In the genomic region with DNA sequence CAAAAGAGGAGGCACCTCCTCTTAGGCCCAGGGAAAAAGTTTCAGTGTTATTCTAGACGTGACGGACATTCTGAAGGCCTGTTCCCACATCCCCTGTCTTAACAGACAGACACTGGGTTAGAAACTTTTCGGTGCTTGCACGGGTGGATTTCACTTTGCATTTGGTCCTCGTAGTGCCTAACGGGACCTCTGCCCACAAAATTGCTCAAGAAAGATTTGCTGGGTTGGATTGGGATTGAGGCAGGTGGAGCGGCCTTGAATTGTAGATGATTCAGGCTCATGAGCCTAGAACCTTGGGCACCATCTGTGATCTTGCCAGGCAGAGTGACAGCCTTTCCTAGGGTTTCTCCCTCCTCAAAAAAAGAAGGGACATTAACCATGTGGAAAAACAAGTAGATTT, we compare ENCODE assay signal across 18 cellular contexts. TPM values are rescaled to one million over a fixed set of nuclear protein-coding genes. Genes with fewer than 3 reads are reported as not detected.
DNase-seq lines count a peak whose midpoint lies in the region; ATAC-seq and TF ChIP-seq lines count a peak whose summit lies in the region.
"Had no signal": no experiment of that assay in that cellular context is flagged by ENCODE, and none has a peak within 500 bp of the region (broad histone marks: within the 10 kb centered on the region; RNA-seq: fewer than 3 reads in every experiment).

No MANE protein-coding gene starts in this region.

- H3K9me3 Mint-ChIP-seq in osteocyte (ENCODE audit: unreplicated experiment), result no peaks in the 10 kb centered on the region
- H3K9me3 Mint-ChIP-seq: CD4-positive, alpha-beta memory T cell had no signal

- H3K27ac Mint-ChIP-seq in osteocyte (ENCODE audit: unreplicated experiment), result no peak overlapping the region

- H3K4me3 Mint-ChIP-seq in osteocyte (ENCODE audit: unreplicated experiment), result no peak overlapping the region
- H3K4me3 Mint-ChIP-seq: CD4-positive, alpha-beta memory T cell had no signal

- no peak for ATAC-seq in gastroesophageal sphincter
- ATAC-seq in esophagus mucosa, result no peak
- no peak for ATAC-seq in GM19455 (IDR thresholded peaks at IDR 0.05; ENCODE audit: unreplicated experiment)

- no peaks in the 10 kb centered on the region for H3K4me1 Mint-ChIP-seq in osteocyte (ENCODE audit: unreplicated experiment)

- H3K4me3 ChIP-seq in left ventricle myocardium inferior (peak overlapping the region; percentile 66), gastroesophageal sphincter (no peak overlapping the region)
- H3K4me3 ChIP-seq: HAP-1 had no signal

- H3K9me3 ChIP-seq in left ventricle myocardium inferior (replicated peaks) (no peaks in the 10 kb centered on the region), gastroesophageal sphincter (no peaks in the 10 kb centered on the region)
- H3K9me3 ChIP-seq: HAP-1 had no signal

- TF ChIP-seq CTCF in left ventricle myocardium inferior (IDR thresholded peaks at IDR 0.05; ENCODE audit: borderline replicate concordance), result no peak
- no peak for TF ChIP-seq CTCF in GM13976 (IDR thresholded peaks at IDR 0.05; ENCODE audit: borderline replicate concordance, control extremely low read depth, extremely low read depth, insufficient read depth, missing control alignments)
- TF ChIP-seq CTCF in gastroesophageal sphincter (IDR thresholded peaks at IDR 0.05), result no peak
- TF ChIP-seq CTCF in osteocyte (IDR thresholded peaks at IDR 0.05), result no peak

- H3K4me1 ChIP-seq in left ventricle myocardium inferior (peaks cover 90% of the 10 kb centered on the region), gastroesophageal sphincter (peaks cover 3 to 73% (median 6%) of the 10 kb centered on the region in 3 donors)
- H3K4me1 ChIP-seq: HAP-1 had no signal

- peaks cover 18% of the 10 kb centered on the region for H3K36me3 ChIP-seq in left ventricle myocardium inferior
- no peaks in the 10 kb centered on the region for H3K36me3 ChIP-seq in gastroesophageal sphincter
- H3K36me3 ChIP-seq: HAP-1 had no signal

- no peaks in the 10 kb centered on the region for H3K27me3 ChIP-seq in left ventricle myocardium inferior (ENCODE audit: low read depth)
- no peaks in the 10 kb centered on the region for H3K27me3 ChIP-seq in gastroesophageal sphincter

- intact Hi-C loops in left ventricle myocardium inferior (cut with micrococcal nuclease) (no loop called here), cardiac septum (cut with DNase I) (loop anchor here (10.0 kb wide), 1 partner anchor 412 kb away; a partner anchor contains a TSS)

- no peak for TF ChIP-seq EP300 in gastroesophageal sphincter (IDR thresholded peaks at IDR 0.05)

- H3K27me3 Mint-ChIP-seq in osteocyte (ENCODE audit: unreplicated experiment), result peaks cover 6% of the 10 kb centered on the region

- H3K27ac ChIP-seq in left ventricle myocardium inferior (replicated peaks), result peak overlapping the region; percentile 85
- peak overlapping the region in 3 of 4 donors; percentile 52 to 87 (median 81) for H3K27ac ChIP-seq in gastroesophageal sphincter
- H3K27ac ChIP-seq: C4-2B had no signal

- no peak for TF ChIP-seq POLR2A in gastroesophageal sphincter (IDR thresholded peaks at IDR 0.05)

- in situ Hi-C loops in GM13976 (cut with MboI; ENCODE audit: low sequenced_read_pairs, unreplicated experiment), result no loop called here

- no peaks in the 10 kb centered on the region for H3K36me3 Mint-ChIP-seq in osteocyte (ENCODE audit: unreplicated experiment)
- H3K36me3 Mint-ChIP-seq: CD4-positive, alpha-beta memory T cell had no signal

- 81 to 92% methylated on average over 2 to 3 of the region's 7 CpGs for WGBS in gastroesophageal sphincter (ENCODE audit: low coverage in 1 of 2), 2 donors

- DNase-seq in left ventricle myocardium inferior (no peak), cardiac septum (ENCODE audit: low spot score) (no peak), GM13976 (ENCODE audit: low spot score) (peak; percentile 3), osteocyte (ENCODE audit: extremely low spot score, unreplicated experiment) (peak; percentile 32)
- no peak for DNase-seq in activated CD4-positive, alpha-beta T cell treated with anti-CD3 and anti-CD28 coated beads, Interleukin-2, amount 50 U/mL, for 4 hours
- DNase-seq: 8988T; AML-193; CD4-positive, alpha-beta memory T cell; DMS153; DND-41; GDM1 had no signal

RNA-seq across cellular contexts. Expression of a gene that starts 2.8 kb away (rescaled TPM):
- total RNA-seq in left ventricle myocardium inferior, result 51.4 TPM
- total RNA-seq in cardiac septum, result 36.4 TPM
- total RNA-seq in gastroesophageal sphincter, result 10 to 100 TPM in 3 of 4 donors, 1 to 10 TPM in 1; 8.8 to 47.1 (median 23.4) TPM
- not detected in 2 replicates for total RNA-seq in osteocyte
- 0.52 TPM for total RNA-seq in esophagus mucosa
- total RNA-seq: CD4-positive, alpha-beta memory T cell; H1; HT-29 had no signal

RNA-seq across cellular contexts. Expression of a gene that starts 46.6 kb away (rescaled TPM):
- not detected for total RNA-seq in left ventricle myocardium inferior
- not detected for total RNA-seq in cardiac septum
- total RNA-seq in gastroesophageal sphincter, result not detected
- total RNA-seq in osteocyte, result not detected in 2 replicates
- 0.20 TPM for total RNA-seq in esophagus mucosa
- total RNA-seq: CD4-positive, alpha-beta memory T cell; H1; HT-29 had no signal

Comparison
In these comparisons a context has a peak if more than half of its experiments do, and no peak if none do; other contexts are left out.
1. DNase-seq: peak in GM13976 (single experiment) and osteocyte (single experiment); none in left ventricle myocardium inferior (single experiment), cardiac septum (single experiment) and activated CD4-positive, alpha-beta T cell treated with anti-CD3 and anti-CD28 coated beads, Interleukin-2, amount 50 U/mL, for 4 hours (0 of 2).